ENCODE assay signal across 12 cellular contexts in the genomic region with DNA sequence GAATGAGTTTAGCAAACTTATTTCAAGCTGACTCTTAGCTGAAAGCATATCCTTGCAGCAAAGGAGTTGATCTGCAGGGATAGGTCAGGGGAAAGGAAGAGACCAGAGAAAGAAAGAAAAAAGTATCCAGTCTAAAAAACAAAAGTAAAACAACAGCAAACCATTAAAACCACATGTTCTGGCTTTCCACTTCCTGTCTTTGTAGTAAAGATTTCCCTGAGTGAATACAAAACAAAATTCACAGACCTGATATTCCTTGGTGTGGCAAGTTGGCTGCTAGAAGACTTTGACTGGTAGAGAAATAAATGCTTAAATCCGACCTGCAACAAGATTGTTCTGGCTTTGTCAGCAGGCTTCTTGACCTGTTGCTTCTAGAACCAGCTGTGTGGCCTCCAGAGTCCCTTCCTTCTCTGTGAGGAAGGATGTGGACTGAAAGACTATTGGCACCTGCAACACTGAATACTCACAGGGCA. TPM values are rescaled to one million over a fixed set of nuclear protein-coding genes. Genes with fewer than 3 reads are reported as not detected.
DNase-seq lines count a peak whose midpoint lies in the region; ATAC-seq and TF ChIP-seq lines count a peak whose summit lies in the region.
"Had no signal": no experiment of that assay in that cellular context is flagged by ENCODE, and none has a peak within 500 bp of the region (broad histone marks: within the 10 kb centered on the region; RNA-seq: fewer than 3 reads in every experiment).

No MANE protein-coding gene starts in this region.

- intact Hi-C loops in CD4-positive, alpha-beta T cell (cut with DNase I, micrococcal nuclease) = loop anchor here in 1 of 2 experiments (5.0 kb wide), 2 partner anchors 54 to 84 kb away; a partner anchor contains a TSS
- intact Hi-C loops in activated CD8-positive, alpha-beta T cell treated with anti-CD3 and anti-CD28 coated beads for 36 hours (cut with micrococcal nuclease) = loop anchor here (5.0 kb wide), 1 partner anchor 44 kb away; no protein-coding TSS in a partner anchor
- intact Hi-C loops in vagina (cut with DNase I) = no loop called here

- H3K27ac Mint-ChIP-seq in CD4-positive, alpha-beta T cell = peak overlapping the region; percentile 92
- peak overlapping the region; percentile 88 for H3K27ac Mint-ChIP-seq in activated CD8-positive, alpha-beta T cell treated with anti-CD3 and anti-CD28 coated beads for 36 hours
- peak overlapping the region; percentile 88 for H3K27ac Mint-ChIP-seq in mesothelial cell of epicardium

- no peak for TF ChIP-seq CTCF in CD4-positive, alpha-beta T cell (IDR thresholded peaks at IDR 0.05)
- TF ChIP-seq CTCF in activated CD8-positive, alpha-beta T cell treated with anti-CD3 and anti-CD28 coated beads for 36 hours (IDR thresholded peaks at IDR 0.05) = no peak
- TF ChIP-seq CTCF in mesothelial cell of epicardium (IDR thresholded peaks at IDR 0.05; ENCODE audit: unreplicated experiment) = no peak
- TF ChIP-seq CTCF in vagina (IDR thresholded peaks at IDR 0.05) = no peak

- no peaks in the 10 kb centered on the region for H3K27me3 Mint-ChIP-seq in CD4-positive, alpha-beta T cell
- H3K27me3 Mint-ChIP-seq in activated CD8-positive, alpha-beta T cell treated with anti-CD3 and anti-CD28 coated beads for 36 hours = no peaks in the 10 kb centered on the region
- H3K27me3 Mint-ChIP-seq in mesothelial cell of epicardium (ENCODE audit: low read depth) = no peaks in the 10 kb centered on the region

- no peaks in the 10 kb centered on the region for H3K36me3 Mint-ChIP-seq in CD4-positive, alpha-beta T cell (ENCODE audit: low read depth)
- H3K36me3 Mint-ChIP-seq in activated CD8-positive, alpha-beta T cell treated with anti-CD3 and anti-CD28 coated beads for 36 hours (ENCODE audit: low read depth) = no peaks in the 10 kb centered on the region
- H3K36me3 Mint-ChIP-seq in mesothelial cell of epicardium = no peaks in the 10 kb centered on the region

- TF ChIP-seq POLR2A in vagina (IDR thresholded peaks at IDR 0.05) = no peak

- H3K4me3 ChIP-seq in vagina = no peak overlapping the region
- H3K4me3 ChIP-seq: tibial artery had no signal

- H3K4me1 ChIP-seq in vagina = peaks cover 18% of the 10 kb centered on the region

- CTCF ChIA-PET in CD4-positive, alpha-beta T cell (lab: Charles Lee) = interaction anchor here (0.7 to 2.2 kb wide), 5 partner anchors 22 to 82 kb away, joined by 3 to 7 read pairs (median 3); a partner anchor contains a TSS
- CTCF ChIA-PET in activated CD8-positive, alpha-beta T cell treated with anti-CD3 and anti-CD28 coated beads for 36 hours (lab: Charles Lee) = interaction anchor here (0.7 to 7.1 kb wide), 9 partner anchors 10 to 99 kb away, joined by 3 to 51 read pairs (median 3); a partner anchor contains a TSS

- H3K36me3 ChIP-seq in vagina = no peaks in the 10 kb centered on the region
- H3K36me3 ChIP-seq: tibial artery had no signal

- H3K4me3 Mint-ChIP-seq in CD4-positive, alpha-beta T cell = peak overlapping the region; percentile 82
- H3K4me3 Mint-ChIP-seq in activated CD8-positive, alpha-beta T cell treated with anti-CD3 and anti-CD28 coated beads for 36 hours = peak overlapping the region; percentile 52
- H3K4me3 Mint-ChIP-seq in mesothelial cell of epicardium = no peak overlapping the region

- DNase-seq in CD4-positive, alpha-beta T cell = no peak
- DNase-seq in activated CD8-positive, alpha-beta T cell treated with anti-CD3 and anti-CD28 coated beads for 36 hours = no peak
- DNase-seq in mesothelial cell of epicardium (ENCODE audit: low spot score in 2 of 2, unreplicated experiment in 2 of 2) = no peak
- no peak for DNase-seq in stimulated activated CD4-positive, alpha-beta T cell treated with anti-CD3 and anti-CD28 coated beads, Interleukin-15, amount 100 ng/mL, for 24 hours
- no peak for DNase-seq in vagina (ENCODE audit: extremely low spot score in 2 of 2)
- DNase-seq in germinal center (ENCODE audit: low spot score) = no peak
- DNase-seq: NCI-H146; nucleus accumbens; stimulated activated CD4-positive, alpha-beta T cell treated with anti-CD3 and anti-CD28 coated beads, Interleukin-2, amount 100 ng/mL, for 48 hours; tibial artery had no signal

- peaks cover 86% of the 10 kb centered on the region for H3K4me1 Mint-ChIP-seq in CD4-positive, alpha-beta T cell (ENCODE audit: low read depth)
- H3K4me1 Mint-ChIP-seq in activated CD8-positive, alpha-beta T cell treated with anti-CD3 and anti-CD28 coated beads for 36 hours (ENCODE audit: low read depth) = peaks cover 62% of the 10 kb centered on the region
- H3K4me1 Mint-ChIP-seq in mesothelial cell of epicardium = peaks cover 43% of the 10 kb centered on the region

- H3K9me3 ChIP-seq in CD4-positive, alpha-beta T cell (ENCODE audit: control insufficient read depth, low read length) = no peaks in the 10 kb centered on the region
- no peaks in the 10 kb centered on the region for H3K9me3 ChIP-seq in vagina
- H3K9me3 ChIP-seq: tibial artery had no signal

- H3K27me3 ChIP-seq in CD4-positive, alpha-beta T cell (ENCODE audit: control insufficient read depth, insufficient read depth, low read length) = no peaks in the 10 kb centered on the region
- H3K27me3 ChIP-seq in vagina = no peaks in the 10 kb centered on the region
- H3K27me3 ChIP-seq: tibial artery had no signal

- no peak overlapping the region for H3K27ac ChIP-seq in CD4-positive, alpha-beta T cell (ENCODE audit: low read depth, low read length)
- H3K27ac ChIP-seq in vagina = no peak overlapping the region
- H3K27ac ChIP-seq: tibial artery had no signal

- POLR2A ChIA-PET in CD4-positive, alpha-beta T cell (lab: Charles Lee) = interaction anchor here (0.8 to 5.0 kb wide), 13 partner anchors 8 to 355 kb away, joined by 3 to 44 read pairs (median 6); a partner anchor contains a TSS
- POLR2A ChIA-PET in activated CD8-positive, alpha-beta T cell treated with anti-CD3 and anti-CD28 coated beads for 36 hours (lab: Charles Lee) = interaction anchor here (0.5 to 1.4 kb wide), 7 partner anchors 11 to 90 kb away, joined by 3 to 4 read pairs (median 4); a partner anchor contains a TSS

- H3K9me3 Mint-ChIP-seq in CD4-positive, alpha-beta T cell = no peaks in the 10 kb centered on the region
- H3K9me3 Mint-ChIP-seq in activated CD8-positive, alpha-beta T cell treated with anti-CD3 and anti-CD28 coated beads for 36 hours = no peaks in the 10 kb centered on the region
- no peaks in the 10 kb centered on the region for H3K9me3 Mint-ChIP-seq in mesothelial cell of epicardium

- peak; percentile 45 for ATAC-seq in CD4-positive, alpha-beta T cell (ENCODE audit: poor library complexity)
- ATAC-seq in HG02798 (IDR thresholded peaks at IDR 0.05; ENCODE audit: poor library complexity, unreplicated experiment) (peak; percentile 25), GM21381 (IDR thresholded peaks at IDR 0.05; ENCODE audit: unreplicated experiment) (no peak)
- peak; percentile 31 for ATAC-seq in activated CD8-positive, alpha-beta T cell treated with anti-CD3 and anti-CD28 coated beads for 36 hours

RNA-seq across cellular contexts. Expression of a gene that starts 23.4 kb away (rescaled TPM):
- 10 to 100 TPM in 1 of 2 experiments, 1 to 10 TPM in 1; 9.3 to 10.1 TPM for total RNA-seq in CD4-positive, alpha-beta T cell
- 100 to 1,000 TPM; 291 to 293 TPM for total RNA-seq in activated CD8-positive, alpha-beta T cell treated with anti-CD3 and anti-CD28 coated beads for 36 hours
- total RNA-seq in mesothelial cell of epicardium (71.4 to 74.5 TPM (median 71.6 TPM) in 3 replicates), vagina (36.3 TPM)

RNA-seq across cellular contexts. Expression of a gene that starts 54.0 kb away (rescaled TPM):
- total RNA-seq in CD4-positive, alpha-beta T cell = 1 to 10 TPM; 1.8 to 1.9 TPM
- 10 to 100 TPM; 12.9 to 13.7 TPM for total RNA-seq in activated CD8-positive, alpha-beta T cell treated with anti-CD3 and anti-CD28 coated beads for 36 hours
- total RNA-seq in mesothelial cell of epicardium (9.5 to 9.7 TPM (median 9.5 TPM) in 3 replicates), vagina (8.8 TPM)
